19 cellular contexts compared by ENCODE assay signal in genomic region chr2:235854276-235854675, GRCh38.
"Had no signal": no experiment of that assay in that cellular context is flagged by ENCODE, and none has a peak within 500 bp of the region (broad histone marks: within the 10 kb centered on the region; RNA-seq: fewer than 3 reads in every experiment).

No MANE protein-coding gene starts in this region.

- H3K4me1 ChIP-seq: adrenal gland, upper lobe of right lung had no signal

- ATAC-seq: activated CD4-positive, alpha-beta T cell treated with anti-CD3 and anti-CD28 coated beads for 36 hours; activated CD8-positive, alpha-beta memory T cell treated with anti-CD3 and anti-CD28 coated beads, Interleukin-2, amount 10 ng/mL, durations not matched to agents 7 days and 5 days; natural killer cell; upper lobe of right lung had no signal

- H3K4me1 Mint-ChIP-seq: activated CD4-positive, alpha-beta T cell treated with anti-CD3 and anti-CD28 coated beads for 36 hours; activated CD8-positive, alpha-beta memory T cell treated with anti-CD3 and anti-CD28 coated beads, Interleukin-2, amount 10 ng/mL, durations not matched to agents 7 days and 5 days; immature natural killer cell had no signal

- H3K27me3 ChIP-seq: adrenal gland, upper lobe of right lung had no signal

- H3K27me3 Mint-ChIP-seq: activated CD4-positive, alpha-beta memory T cell treated with anti-CD3 and anti-CD28 coated beads for 36 hours; activated CD4-positive, alpha-beta T cell treated with anti-CD3 and anti-CD28 coated beads for 36 hours; activated CD8-positive, alpha-beta memory T cell treated with anti-CD3 and anti-CD28 coated beads, Interleukin-2, amount 10 ng/mL, durations not matched to agents 7 days and 5 days; stimulated activated naive CD8-positive, alpha-beta T cell treated with anti-CD3 and anti-CD28 coated beads, Interleukin-15, Interleukin-2, amounts not matched to agents 100 ng/mL and 50 ng/mL, for 24 hours had no signal

- H3K4me3 Mint-ChIP-seq: activated CD4-positive, alpha-beta memory T cell treated with anti-CD3 and anti-CD28 coated beads for 36 hours; activated CD4-positive, alpha-beta T cell treated with anti-CD3 and anti-CD28 coated beads for 36 hours; activated CD8-positive, alpha-beta memory T cell treated with anti-CD3 and anti-CD28 coated beads, Interleukin-2, amount 10 ng/mL, durations not matched to agents 7 days and 5 days; immature natural killer cell; natural killer cell; stimulated activated naive CD8-positive, alpha-beta T cell treated with anti-CD3 and anti-CD28 coated beads, Interleukin-15, Interleukin-2, amounts not matched to agents 100 ng/mL and 50 ng/mL, for 24 hours had no signal

- H3K36me3 Mint-ChIP-seq: activated CD4-positive, alpha-beta memory T cell treated with anti-CD3 and anti-CD28 coated beads for 36 hours; activated CD8-positive, alpha-beta memory T cell treated with anti-CD3 and anti-CD28 coated beads, Interleukin-2, amount 10 ng/mL, durations not matched to agents 7 days and 5 days; immature natural killer cell; natural killer cell had no signal

- DNase-seq: activated CD4-positive, alpha-beta memory T cell treated with anti-CD3 and anti-CD28 coated beads for 36 hours; activated CD4-positive, alpha-beta T cell treated with anti-CD3 and anti-CD28 coated beads for 36 hours; activated CD8-positive, alpha-beta memory T cell treated with anti-CD3 and anti-CD28 coated beads, Interleukin-2, amount 10 ng/mL, durations not matched to agents 7 days and 5 days; activated naive CD4-positive, alpha-beta T cell treated with anti-CD3 and anti-CD28 coated beads, Interleukin-2, amount 50 U/mL, for 16 hours; activated T-cell treated with anti-CD3 and anti-CD28 coated beads, Interleukin-2, amount 50 U/mL, for 1 hour; adrenal gland; central memory CD4-positive, alpha-beta T cell; effector memory CD4-positive, alpha-beta T cell; foreskin melanocyte; immature natural killer cell; left cardiac atrium; natural killer cell; retina; small intestine; T-helper 1 cell; upper lobe of right lung; WERI-Rb-1 had no signal

- H3K27ac Mint-ChIP-seq: activated CD4-positive, alpha-beta memory T cell treated with anti-CD3 and anti-CD28 coated beads for 36 hours; activated CD4-positive, alpha-beta T cell treated with anti-CD3 and anti-CD28 coated beads for 36 hours; activated CD8-positive, alpha-beta memory T cell treated with anti-CD3 and anti-CD28 coated beads, Interleukin-2, amount 10 ng/mL, durations not matched to agents 7 days and 5 days; natural killer cell; stimulated activated naive CD8-positive, alpha-beta T cell treated with anti-CD3 and anti-CD28 coated beads, Interleukin-15, Interleukin-2, amounts not matched to agents 100 ng/mL and 50 ng/mL, for 24 hours had no signal

- H3K9me3 Mint-ChIP-seq: activated CD4-positive, alpha-beta memory T cell treated with anti-CD3 and anti-CD28 coated beads for 36 hours; immature natural killer cell; natural killer cell; stimulated activated naive CD8-positive, alpha-beta T cell treated with anti-CD3 and anti-CD28 coated beads, Interleukin-15, Interleukin-2, amounts not matched to agents 100 ng/mL and 50 ng/mL, for 24 hours had no signal

- H3K4me3 ChIP-seq: adrenal gland, thoracic aorta, upper lobe of right lung had no signal

- H3K36me3 ChIP-seq: adrenal gland, thoracic aorta, upper lobe of right lung had no signal

- H3K27ac ChIP-seq: adrenal gland, thoracic aorta, upper lobe of right lung, WERI-Rb-1 had no signal

- H3K9me3 ChIP-seq: adrenal gland, thoracic aorta, upper lobe of right lung had no signal
